13 cellular contexts compared by ENCODE assay signal in genomic region chr16:27816561-27816960, GRCh38.
"Had no signal": no experiment of that assay in that cellular context is flagged by ENCODE, and none has a peak within 500 bp of the region (broad histone marks: within the 10 kb centered on the region; RNA-seq: fewer than 3 reads in every experiment).

No MANE protein-coding gene starts in this region.

- H3K9me3 ChIP-seq: colonic mucosa, left ventricle myocardium inferior, transverse colon had no signal

- H3K4me1 ChIP-seq: breast epithelium, colonic mucosa, left ventricle myocardium inferior, transverse colon had no signal

- H3K27ac ChIP-seq: breast epithelium, colonic mucosa, epithelial cell of prostate, left ventricle myocardium inferior, transverse colon had no signal

- ATAC-seq: activated T-cell treated with anti-CD3 and anti-CD28 coated beads, Interleukin-2, amount 50 U/mL, for 4 hours had no signal

- H3K27me3 ChIP-seq: colonic mucosa, transverse colon had no signal

- DNase-seq: activated CD4-positive, alpha-beta T cell treated with anti-CD3 and anti-CD28 coated beads, Interleukin-2, amount 50 U/mL, for 4 hours; activated CD4-positive, CD25-positive, alpha-beta regulatory T cell treated with anti-CD3 and anti-CD28 coated beads, Interleukin-2, amount 50 U/mL, for 72 hours; activated T-cell treated with anti-CD3 and anti-CD28 coated beads, Interleukin-2, amount 50 U/mL, for 4 hours; colonic mucosa; effector CD8-positive, alpha-beta T cell; left ventricle myocardium inferior; mesenchymal stem cell; nephron progenitor cell; Right ventricle myocardium superior; stimulated activated CD4-positive, alpha-beta T cell treated with anti-CD3 and anti-CD28 coated beads, Interleukin-15, amount 100 ng/mL, for 24 hours; transverse colon had no signal

- H3K4me3 ChIP-seq: breast epithelium, colonic mucosa, left ventricle myocardium inferior, transverse colon had no signal

- H3K36me3 ChIP-seq: breast epithelium, colonic mucosa, left ventricle myocardium inferior, transverse colon had no signal
